In genomic region chr4:130080872-130081451, GRCh38 we compare ENCODE assay signal across 1 cellular context.
TF ChIP-seq lines count a peak whose summit lies in the region.

No MANE protein-coding gene starts in this region.

TF ChIP-seq in H1, 55 proteins besides CTCF, POLR2A, EP300 and RAD21:
- TF ChIP-seq RBBP5 (IDR thresholded peaks at IDR 0.05; ENCODE audit: borderline replicate concordance, low read depth, low read length), result no peak
- no peak for TF ChIP-seq CREB1 (IDR thresholded peaks at IDR 0.05)
- TF ChIP-seq YY1 (IDR thresholded peaks at IDR 0.05; ENCODE audit: low read depth, low read length), result no peak
- no peak for TF ChIP-seq SIRT6 (IDR thresholded peaks at IDR 0.05; ENCODE audit: low read length)
- TF ChIP-seq SUZ12 (IDR thresholded peaks at IDR 0.05; ENCODE audit: low read length), result no peak
- no peak for TF ChIP-seq TAF1 (IDR thresholded peaks at IDR 0.05; ENCODE audit: low read depth, low read length)
- TF ChIP-seq HDAC6 (IDR thresholded peaks at IDR 0.05; ENCODE audit: low read depth, low read length), result no peak
- no peak for TF ChIP-seq TAF7 (optimal IDR thresholded peaks at IDR 0.05; ENCODE audit: borderline replicate concordance, low read depth, low read length)
- TF ChIP-seq TBP (IDR thresholded peaks at IDR 0.05; ENCODE audit: low read depth, low read length), result no peak
- no peak for TF ChIP-seq MAFK (IDR thresholded peaks at IDR 0.05; ENCODE audit: low read depth, low read length)
- no peak for TF ChIP-seq POU5F1 (IDR thresholded peaks at IDR 0.05; ENCODE audit: low read depth, low read length)
- TF ChIP-seq EGR1 (IDR thresholded peaks at IDR 0.05; ENCODE audit: borderline replicate concordance, low read depth, low read length), result no peak
- TF ChIP-seq GABPA (IDR thresholded peaks at IDR 0.05; ENCODE audit: borderline replicate concordance, insufficient read depth, low read length), result no peak
- TF ChIP-seq POLR2AphosphoS5 (IDR thresholded peaks at IDR 0.05; ENCODE audit: low read depth, low read length), result no peak
- TF ChIP-seq KDM1A (IDR thresholded peaks at IDR 0.05; ENCODE audit: borderline replicate concordance, low read length), result no peak
- TF ChIP-seq CBX8 (IDR thresholded peaks at IDR 0.05; ENCODE audit: borderline replicate concordance, low read depth, low read length), result no peak
- no peak for TF ChIP-seq BRCA1 (IDR thresholded peaks at IDR 0.05; ENCODE audit: low read depth, low read length)
- no peak for TF ChIP-seq ASH2L (IDR thresholded peaks at IDR 0.05; ENCODE audit: low read length)
- TF ChIP-seq SP4 (IDR thresholded peaks at IDR 0.05; ENCODE audit: low read length), result no peak
